In genomic region chr3:169508426-169508825, GRCh38 we compare ENCODE assay signal across 26 cellular contexts.
"Had no signal": no experiment of that assay in that cellular context is flagged by ENCODE, and none has a peak within 500 bp of the region (broad histone marks: within the 10 kb centered on the region; RNA-seq: fewer than 3 reads in every experiment).

No MANE protein-coding gene starts in this region.

- H3K27me3 ChIP-seq: esophagus muscularis mucosa, heart right ventricle, uterus had no signal

- H3K27ac Mint-ChIP-seq: activated CD4-positive, alpha-beta T cell treated with anti-CD3 and anti-CD28 coated beads, Interleukin-2, amount 10 ng/mL, durations not matched to agents 7 days and 5 days; activated CD8-positive, alpha-beta memory T cell treated with anti-CD3 and anti-CD28 coated beads, Interleukin-2, amount 10 ng/mL, durations not matched to agents 7 days and 5 days; activated CD8-positive, alpha-beta T cell treated with anti-CD3 and anti-CD28 coated beads for 36 hours; activated naive CD4-positive, alpha-beta T cell treated with anti-CD3 and anti-CD28 coated beads, Interleukin-2, amount 10 ng/mL, durations not matched to agents 7 days and 5 days; activated naive CD8-positive, alpha-beta T cell treated with anti-CD3 and anti-CD28 coated beads, Interleukin-2, amount 50 U/mL, for 24 hours; brain; nephron progenitor cell; stimulated activated naive B cell treated with anti-CD40 and anti-IgM and Interleukin-4, amounts not matched to agents 10 μg/mL and 1 μg/mL and 100 μg/mL, for 72 hours had no signal

- DNase-seq: activated CD4-positive, alpha-beta T cell treated with anti-CD3 and anti-CD28 coated beads, Interleukin-2, amount 10 ng/mL, durations not matched to agents 7 days and 5 days; activated CD4-positive, CD25-positive, alpha-beta regulatory T cell treated with anti-CD3 and anti-CD28 coated beads, Interleukin-2, amount 50 U/mL, for 72 hours; activated CD8-positive, alpha-beta memory T cell treated with anti-CD3 and anti-CD28 coated beads, Interleukin-2, amount 10 ng/mL, durations not matched to agents 7 days and 5 days; activated CD8-positive, alpha-beta T cell treated with anti-CD3 and anti-CD28 coated beads for 36 hours; activated effector memory CD4-positive, alpha-beta T cell treated with anti-CD3 and anti-CD28 coated beads, Interleukin-2, amount 50 U/mL, for 16 hours; activated naive CD4-positive, alpha-beta T cell treated with anti-CD3 and anti-CD28 coated beads, Interleukin-2, amount 10 ng/mL, durations not matched to agents 7 days and 5 days; activated naive CD8-positive, alpha-beta T cell treated with anti-CD3 and anti-CD28 coated beads, Interleukin-2, amount 50 U/mL, for 24 hours; activated T-cell treated with anti-CD3 and anti-CD28 coated beads for 4 hours; anterior cingulate cortex; caudate nucleus; effector memory CD4-positive, alpha-beta T cell; heart right ventricle; lower lobe of right lung; mesendoderm; mucosa of descending colon; nephron progenitor cell; occipital lobe; stimulated activated CD4-positive, alpha-beta T cell treated with anti-CD3 and anti-CD28 coated beads, Interleukin-2, amount 100 ng/mL, for 48 hours; stimulated activated CD8-positive, alpha-beta memory T cell treated with anti-CD3 and anti-CD28 coated beads, Interleukin-4, amount 100 ng/mL, for 48 hours; stimulated activated naive B cell treated with anti-CD40 and anti-IgM and Interleukin-4, amounts not matched to agents 10 μg/mL and 1 μg/mL and 100 μg/mL, for 72 hours; T-helper 2 cell; trophoblast cell; uterus; WERI-Rb-1 had no signal

- H3K4me3 Mint-ChIP-seq: activated CD4-positive, alpha-beta T cell treated with anti-CD3 and anti-CD28 coated beads, Interleukin-2, amount 10 ng/mL, durations not matched to agents 7 days and 5 days; activated CD8-positive, alpha-beta memory T cell treated with anti-CD3 and anti-CD28 coated beads, Interleukin-2, amount 10 ng/mL, durations not matched to agents 7 days and 5 days; activated CD8-positive, alpha-beta T cell treated with anti-CD3 and anti-CD28 coated beads for 36 hours; activated naive CD4-positive, alpha-beta T cell treated with anti-CD3 and anti-CD28 coated beads, Interleukin-2, amount 10 ng/mL, durations not matched to agents 7 days and 5 days; activated naive CD8-positive, alpha-beta T cell treated with anti-CD3 and anti-CD28 coated beads, Interleukin-2, amount 50 U/mL, for 24 hours; brain; nephron progenitor cell; stimulated activated naive B cell treated with anti-CD40 and anti-IgM and Interleukin-4, amounts not matched to agents 10 μg/mL and 1 μg/mL and 100 μg/mL, for 72 hours had no signal

- H3K4me1 ChIP-seq: esophagus muscularis mucosa, uterus had no signal

- H3K9me3 ChIP-seq: esophagus muscularis mucosa, heart right ventricle, lower lobe of right lung, mucosa of descending colon, uterus had no signal

- H3K36me3 Mint-ChIP-seq: activated CD8-positive, alpha-beta memory T cell treated with anti-CD3 and anti-CD28 coated beads, Interleukin-2, amount 10 ng/mL, durations not matched to agents 7 days and 5 days; activated naive CD4-positive, alpha-beta T cell treated with anti-CD3 and anti-CD28 coated beads, Interleukin-2, amount 10 ng/mL, durations not matched to agents 7 days and 5 days; brain; stimulated activated naive B cell treated with anti-CD40 and anti-IgM and Interleukin-4, amounts not matched to agents 10 μg/mL and 1 μg/mL and 100 μg/mL, for 72 hours had no signal

- H3K27me3 Mint-ChIP-seq: activated CD4-positive, alpha-beta T cell treated with anti-CD3 and anti-CD28 coated beads, Interleukin-2, amount 10 ng/mL, durations not matched to agents 7 days and 5 days; activated CD8-positive, alpha-beta memory T cell treated with anti-CD3 and anti-CD28 coated beads, Interleukin-2, amount 10 ng/mL, durations not matched to agents 7 days and 5 days; activated CD8-positive, alpha-beta T cell treated with anti-CD3 and anti-CD28 coated beads for 36 hours; activated naive CD4-positive, alpha-beta T cell treated with anti-CD3 and anti-CD28 coated beads, Interleukin-2, amount 10 ng/mL, durations not matched to agents 7 days and 5 days; activated naive CD8-positive, alpha-beta T cell treated with anti-CD3 and anti-CD28 coated beads, Interleukin-2, amount 50 U/mL, for 24 hours; brain; stimulated activated naive B cell treated with anti-CD40 and anti-IgM and Interleukin-4, amounts not matched to agents 10 μg/mL and 1 μg/mL and 100 μg/mL, for 72 hours had no signal

- H3K36me3 ChIP-seq: esophagus muscularis mucosa, heart right ventricle, lower lobe of right lung, uterus, WERI-Rb-1 had no signal

- ATAC-seq: activated CD8-positive, alpha-beta memory T cell treated with anti-CD3 and anti-CD28 coated beads, Interleukin-2, amount 10 ng/mL, durations not matched to agents 7 days and 5 days; activated CD8-positive, alpha-beta T cell treated with anti-CD3 and anti-CD28 coated beads for 36 hours; activated naive CD8-positive, alpha-beta T cell treated with anti-CD3 and anti-CD28 coated beads, Interleukin-2, amount 50 U/mL, for 24 hours; heart right ventricle; lower lobe of right lung; mucosa of descending colon; stimulated activated naive B cell treated with anti-CD40 and anti-IgM and Interleukin-4, amounts not matched to agents 10 μg/mL and 1 μg/mL and 100 μg/mL, for 72 hours had no signal

- H3K9me3 Mint-ChIP-seq: activated CD4-positive, alpha-beta T cell treated with anti-CD3 and anti-CD28 coated beads, Interleukin-2, amount 10 ng/mL, durations not matched to agents 7 days and 5 days; activated CD8-positive, alpha-beta T cell treated with anti-CD3 and anti-CD28 coated beads for 36 hours; activated naive CD4-positive, alpha-beta T cell treated with anti-CD3 and anti-CD28 coated beads, Interleukin-2, amount 10 ng/mL, durations not matched to agents 7 days and 5 days; activated naive CD8-positive, alpha-beta T cell treated with anti-CD3 and anti-CD28 coated beads, Interleukin-2, amount 50 U/mL, for 24 hours; brain; nephron progenitor cell; stimulated activated naive B cell treated with anti-CD40 and anti-IgM and Interleukin-4, amounts not matched to agents 10 μg/mL and 1 μg/mL and 100 μg/mL, for 72 hours had no signal

- H3K27ac ChIP-seq: esophagus muscularis mucosa, lower lobe of right lung, uterus, WERI-Rb-1 had no signal

- H3K4me3 ChIP-seq: esophagus muscularis mucosa, heart right ventricle, lower lobe of right lung, mucosa of descending colon, uterus had no signal
